In the genomic region with DNA sequence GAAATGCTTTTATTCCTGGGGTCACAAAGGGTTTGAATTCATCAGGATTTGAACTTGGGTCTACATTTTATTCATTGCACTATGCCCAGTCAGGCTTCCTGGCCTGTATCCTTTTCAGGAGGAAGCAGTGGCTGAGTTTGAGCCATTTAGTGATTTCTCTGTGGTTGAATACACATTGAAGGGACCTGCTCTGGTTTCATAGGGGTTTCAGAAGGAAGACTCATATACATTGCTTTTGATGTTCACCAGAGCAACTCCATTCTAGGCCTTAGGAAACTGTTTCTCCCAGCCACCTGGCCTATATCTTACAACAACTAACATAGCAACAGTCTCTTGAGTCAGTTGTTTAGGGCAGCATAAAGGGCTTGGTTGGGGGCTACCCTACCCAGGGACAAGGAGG, we compare ENCODE assay signal across 19 cellular contexts.
"Had no signal": no experiment of that assay in that cellular context is flagged by ENCODE, and none has a peak within 500 bp of the region (broad histone marks: within the 10 kb centered on the region; RNA-seq: fewer than 3 reads in every experiment).

No MANE protein-coding gene starts in this region.

- H3K9me3 ChIP-seq: esophagus muscularis mucosa, mucosa of descending colon, pancreas, stomach, testis, upper lobe of left lung had no signal

- ATAC-seq: activated naive CD8-positive, alpha-beta T cell treated with anti-CD3 and anti-CD28 coated beads, Interleukin-2, amount 50 U/mL, for 24 hours; activated T-helper 17 cell treated with anti-CD3 and anti-CD28 coated beads, Interleukin-2, amount 50 U/mL, for 72 hours; left ventricle myocardium superior; mucosa of descending colon; naive thymus-derived CD4-positive, alpha-beta T cell; pancreas; sciatic nerve had no signal

- H3K27ac Mint-ChIP-seq: activated naive CD4-positive, alpha-beta T cell treated with anti-CD3 and anti-CD28 coated beads for 36 hours; activated naive CD8-positive, alpha-beta T cell treated with anti-CD3 and anti-CD28 coated beads, Interleukin-2, amount 50 U/mL, for 24 hours; activated T-helper 17 cell treated with anti-CD3 and anti-CD28 coated beads, Interleukin-2, amount 50 U/mL, for 72 hours; memory B cell; naive thymus-derived CD4-positive, alpha-beta T cell had no signal

- H3K27me3 ChIP-seq: pancreas, stomach, testis, upper lobe of left lung had no signal

- H3K4me1 Mint-ChIP-seq: activated naive CD8-positive, alpha-beta T cell treated with anti-CD3 and anti-CD28 coated beads, Interleukin-2, amount 50 U/mL, for 24 hours; activated T-helper 17 cell treated with anti-CD3 and anti-CD28 coated beads, Interleukin-2, amount 50 U/mL, for 72 hours; memory B cell; naive thymus-derived CD4-positive, alpha-beta T cell had no signal

- H3K4me1 ChIP-seq: esophagus muscularis mucosa, pancreas, testis, upper lobe of left lung had no signal

- H3K9me3 Mint-ChIP-seq: activated naive CD4-positive, alpha-beta T cell treated with anti-CD3 and anti-CD28 coated beads for 36 hours; activated naive CD8-positive, alpha-beta T cell treated with anti-CD3 and anti-CD28 coated beads, Interleukin-2, amount 50 U/mL, for 24 hours; activated T-helper 17 cell treated with anti-CD3 and anti-CD28 coated beads, Interleukin-2, amount 50 U/mL, for 72 hours; memory B cell had no signal

- H3K36me3 ChIP-seq: esophagus muscularis mucosa, pancreas, stomach, upper lobe of left lung had no signal

- H3K36me3 Mint-ChIP-seq: memory B cell; naive thymus-derived CD4-positive, alpha-beta T cell had no signal

- H3K4me3 ChIP-seq: esophagus muscularis mucosa, mucosa of descending colon, pancreas, stomach, testis, upper lobe of left lung had no signal

- FAIRE-seq: pancreas had no signal

- H3K4me3 Mint-ChIP-seq: activated naive CD4-positive, alpha-beta T cell treated with anti-CD3 and anti-CD28 coated beads for 36 hours; activated naive CD8-positive, alpha-beta T cell treated with anti-CD3 and anti-CD28 coated beads, Interleukin-2, amount 50 U/mL, for 24 hours; activated T-helper 17 cell treated with anti-CD3 and anti-CD28 coated beads, Interleukin-2, amount 50 U/mL, for 72 hours; memory B cell; naive thymus-derived CD4-positive, alpha-beta T cell had no signal

- H3K27ac ChIP-seq: esophagus muscularis mucosa, pancreas, stomach, testis, upper lobe of left lung had no signal

- DNase-seq: activated naive CD4-positive, alpha-beta T cell treated with anti-CD3 and anti-CD28 coated beads for 36 hours; activated naive CD8-positive, alpha-beta T cell treated with anti-CD3 and anti-CD28 coated beads, Interleukin-2, amount 50 U/mL, for 24 hours; activated T-cell treated with anti-CD3 and anti-CD28 coated beads for 4 hours; aorta; cortex of kidney; effector CD4-positive, alpha-beta T cell; glutamatergic neuron; hypothalamus; left ventricle myocardium superior; mucosa of descending colon; naive thymus-derived CD4-positive, alpha-beta T cell; pancreas; stomach; testis; upper lobe of left lung had no signal
